18 cellular contexts compared by ENCODE assay signal in the genomic region with DNA sequence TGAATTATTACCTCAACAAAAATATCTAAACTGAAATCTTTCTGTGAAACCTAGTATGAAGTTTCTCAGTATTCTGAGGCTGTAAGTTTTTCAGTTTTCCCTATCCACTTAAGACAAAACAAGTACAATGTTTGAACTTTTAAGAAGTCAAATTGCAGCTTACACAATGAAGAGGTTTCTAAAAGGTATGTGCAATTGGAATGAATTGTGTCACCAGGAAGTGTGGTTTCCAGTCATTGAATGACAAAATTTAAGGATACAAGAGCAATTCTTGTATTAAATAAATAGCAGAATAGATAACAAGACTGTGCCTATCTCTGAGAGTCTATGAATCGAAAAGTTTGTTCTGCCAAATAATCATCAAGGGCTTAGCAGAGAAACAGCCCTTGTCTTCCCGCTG.
DNase-seq lines count a peak whose midpoint lies in the region; ATAC-seq and TF ChIP-seq lines count a peak whose summit lies in the region.
"Had no signal": no experiment of that assay in that cellular context is flagged by ENCODE, and none has a peak within 500 bp of the region (broad histone marks: within the 10 kb centered on the region; RNA-seq: fewer than 3 reads in every experiment).

No MANE protein-coding gene starts in this region.

- H3K4me1 ChIP-seq in GM23248 (ENCODE audit: insufficient read depth): peaks cover 12% of the 10 kb centered on the region; the same call in 1 of the 2 replicates
- no peaks in the 10 kb centered on the region for H3K4me1 ChIP-seq in hepatocyte (ENCODE audit: insufficient read depth)
- no peaks in the 10 kb centered on the region for H3K4me1 ChIP-seq in right lobe of liver
- H3K4me1 ChIP-seq: HAP-1 had no signal

- H3K9me2 ChIP-seq in GM23248 (ENCODE audit: insufficient read depth) (no peaks in the 10 kb centered on the region), hepatocyte (replicated peaks; ENCODE audit: insufficient read depth) (no peaks in the 10 kb centered on the region)

- no peaks in the 10 kb centered on the region for H3K9me3 ChIP-seq in GM23248 (ENCODE audit: low read depth)
- no peaks in the 10 kb centered on the region for H3K9me3 ChIP-seq in hepatocyte (ENCODE audit: low read depth)
- H3K9me3 ChIP-seq in right lobe of liver: no peaks in the 10 kb centered on the region
- H3K9me3 ChIP-seq: BE2C, HAP-1 had no signal

- TF ChIP-seq POLR2A in right lobe of liver (IDR thresholded peaks at IDR 0.05): no peak

- H3K27me3 ChIP-seq in GM23248 (replicated peaks; ENCODE audit: insufficient read depth): no peaks in the 10 kb centered on the region
- H3K27me3 ChIP-seq in hepatocyte: no peaks in the 10 kb centered on the region
- H3K27me3 ChIP-seq in right lobe of liver: no peaks in the 10 kb centered on the region
- H3K27me3 ChIP-seq: BE2C had no signal

- intact Hi-C loops in right lobe of liver (cut with DNase I): no loop called here

- H4K20me1 ChIP-seq in GM23248 (ENCODE audit: insufficient read depth) (no peaks in the 10 kb centered on the region), hepatocyte (ENCODE audit: insufficient read depth, poor library complexity, severe bottlenecking) (no peaks in the 10 kb centered on the region)

- no peak overlapping the region for H3K4me3 ChIP-seq in GM23248
- H3K4me3 ChIP-seq in choroid plexus epithelial cell (ENCODE audit: low read depth, low read length): no peak overlapping the region
- H3K4me3 ChIP-seq in hepatocyte: no peak overlapping the region
- no peak overlapping the region for H3K4me3 ChIP-seq in right lobe of liver
- H3K4me3 ChIP-seq: GM12878, HAP-1 had no signal

- in situ Hi-C loops in GM23248 (cut with MboI): no loop called here

- H3K79me2 ChIP-seq in GM23248 (ENCODE audit: insufficient read depth) (no peaks in the 10 kb centered on the region), hepatocyte (no peaks in the 10 kb centered on the region)

- peak; percentile 8 for DNase-seq in GM23248
- DNase-seq in choroid plexus epithelial cell (ENCODE audit: low read depth): peak; percentile 23
- no peak for DNase-seq in hepatocyte (ENCODE audit: low spot score)
- no peak for DNase-seq in NCI-H345 treated with DMSO at 0.1 percent for 48 hours (lab: John Stamatoyannopoulos, UW; ENCODE audit: unreplicated experiment)
- no peak for DNase-seq in right lobe of liver
- no peak for DNase-seq in hepatic stellate cell (ENCODE audit: low spot score)
- DNase-seq: ACHN; BE2C; C1 segment of cervical spinal cord; CD4-positive, CD25-positive, alpha-beta regulatory T cell; CD8-positive, alpha-beta memory T cell; COR-L47; DMS53; DND-41; EL had no signal

- H2AFZ ChIP-seq in GM23248: no peak overlapping the region
- H2AFZ ChIP-seq in hepatocyte: peak overlapping the region; percentile 29

- ATAC-seq in right lobe of liver: no peak
- ATAC-seq: GM12878 had no signal

- 86 to 88% methylated on average over 2 of the region's 2 CpGs for WGBS in GM23248 (ENCODE audit: low coverage in 1 of 2, low lambda C conversion rate in 2 of 2, missing lambda C conversion rate in 2 of 2), 2 experiments
- WGBS in hepatocyte (ENCODE audit: low lambda C conversion rate, missing lambda C conversion rate): 46% methylated on average over 2 of the region's 2 CpGs
- WGBS in right lobe of liver (ENCODE audit: insufficient coverage, low coverage, low lambda C conversion rate, missing lambda C conversion rate): 69% methylated on average over 2 of the region's 2 CpGs

- no peak overlapping the region for H3K9ac ChIP-seq in GM23248

- no peak overlapping the region for H3K4me2 ChIP-seq in GM23248 (ENCODE audit: unreplicated experiment)
- H3K4me2 ChIP-seq in hepatocyte: peak overlapping the region; percentile 37

- TF ChIP-seq CTCF in choroid plexus epithelial cell (conservative IDR thresholded peaks at IDR 0.05; ENCODE audit: low read depth, low read length) (no peak), hepatocyte (IDR thresholded peaks at IDR 0.05; ENCODE audit: poor library complexity) (no peak), right lobe of liver (IDR thresholded peaks at IDR 0.05) (no peak)

- no peaks in the 10 kb centered on the region for H3K36me3 ChIP-seq in GM23248 (ENCODE audit: low read depth)
- no peaks in the 10 kb centered on the region for H3K36me3 ChIP-seq in hepatocyte (replicated peaks; ENCODE audit: insufficient read depth, low read depth)
- no peaks in the 10 kb centered on the region for H3K36me3 ChIP-seq in right lobe of liver
- H3K36me3 ChIP-seq: BE2C, HAP-1 had no signal

- H3K27ac ChIP-seq in GM23248 (no peak overlapping the region), hepatocyte (peak overlapping the region; percentile 4), right lobe of liver (no peak overlapping the region)
- H3K27ac ChIP-seq: HL-60 had no signal

- H3F3A ChIP-seq in GM23248 (ENCODE audit: insufficient read depth): no peaks in the 10 kb centered on the region

Comparison
In these comparisons a context has a peak if more than half of its experiments do, and no peak if none do; other contexts are left out.
1. DNase-seq: peak in GM23248 (single experiment) and choroid plexus epithelial cell (single experiment); none in hepatocyte (single experiment), NCI-H345 treated with DMSO at 0.1 percent for 48 hours (single experiment), right lobe of liver (0 of 3) and hepatic stellate cell (single experiment).